Comparison of ENCODE assay signal across 16 cellular contexts in the genomic region with DNA sequence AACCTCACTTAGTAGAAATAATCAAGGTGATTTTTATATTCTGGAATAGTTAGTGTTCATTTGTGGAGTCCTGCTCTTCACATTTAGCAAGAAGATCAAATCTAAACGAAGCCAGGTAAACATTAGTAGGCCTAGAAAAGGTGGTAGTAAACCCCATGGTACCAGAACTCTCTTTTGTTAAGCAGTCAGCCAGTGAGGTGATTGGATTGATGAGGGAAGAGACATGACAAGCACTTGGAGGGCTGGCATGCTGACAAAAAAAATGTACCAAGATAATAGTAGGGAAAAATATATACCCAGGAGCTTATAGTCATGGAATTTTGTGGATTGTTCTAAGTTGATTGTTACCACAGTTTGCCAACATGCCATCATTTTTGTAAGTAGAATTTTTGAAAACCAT.
DNase-seq lines count a peak whose midpoint lies in the region; ATAC-seq and TF ChIP-seq lines count a peak whose summit lies in the region.
"Had no signal": no experiment of that assay in that cellular context is flagged by ENCODE, and none has a peak within 500 bp of the region (broad histone marks: within the 10 kb centered on the region; RNA-seq: fewer than 3 reads in every experiment).

No MANE protein-coding gene starts in this region.

- H3K4me3 Mint-ChIP-seq in progenitor cell of endocrine pancreas (ENCODE audit: low read depth), result peak overlapping the region; percentile 6
- H3K4me3 Mint-ChIP-seq: T-helper 17 cell had no signal

- no peak for ATAC-seq in GM19035 (IDR thresholded peaks at IDR 0.05; ENCODE audit: unreplicated experiment)
- ATAC-seq: left lobe of liver, T-helper 17 cell had no signal

- H3K36me3 Mint-ChIP-seq in progenitor cell of endocrine pancreas (ENCODE audit: insufficient read depth), result no peaks in the 10 kb centered on the region

- peak overlapping the region; percentile 22 for H3K27ac Mint-ChIP-seq in progenitor cell of endocrine pancreas
- H3K27ac Mint-ChIP-seq: activated T-helper 2 cell treated with anti-CD3 and anti-CD28 coated beads, Interferon-gamma antibody, Interleukin-2, Interleukin-4, amounts not matched to agents 10 μg/mL and 5 μg/mL and 100 μg/mL, durations not matched to agents 14 hours and 24 hours and 36 hours; T-helper 17 cell had no signal

- H3K9me3 Mint-ChIP-seq in progenitor cell of endocrine pancreas (ENCODE audit: low read depth), result no peaks in the 10 kb centered on the region
- H3K9me3 Mint-ChIP-seq: activated T-helper 2 cell treated with anti-CD3 and anti-CD28 coated beads, Interferon-gamma antibody, Interleukin-2, Interleukin-4, amounts not matched to agents 10 μg/mL and 5 μg/mL and 100 μg/mL, durations not matched to agents 14 hours and 24 hours and 36 hours had no signal

- DNase-seq in NCI-H1417 (lab: John Stamatoyannopoulos, UW) (peak in 2 of 3 experiments; percentile 11 to 38), NCI-H1417 treated with DMSO at 0.1 percent for 48 hours (lab: John Stamatoyannopoulos, UW) (no peak), SHP77 treated with DMSO at 0.1 percent for 48 hours (lab: John Stamatoyannopoulos, UW) (peak; percentile 41), glomerular visceral epithelial cell (ENCODE audit: extremely low spot score) (peak; percentile 58), progenitor cell of endocrine pancreas (ENCODE audit: low spot score, unreplicated experiment) (no peak), globus pallidus (ENCODE audit: low spot score) (no peak), GF-D8 (lab: John Stamatoyannopoulos, UW) (no peak)
- DNase-seq: activated CD4-positive, alpha-beta T cell treated with anti-CD3 and anti-CD28 coated beads, Interleukin-2, amount 50 U/mL, for 4 hours; head of caudate nucleus; KG1; pancreas; T-helper 17 cell; transverse colon had no signal

- TF ChIP-seq CTCF in progenitor cell of endocrine pancreas (IDR thresholded peaks at IDR 0.05; ENCODE audit: unreplicated experiment), result no peak

- no peaks in the 10 kb centered on the region for H3K27me3 Mint-ChIP-seq in progenitor cell of endocrine pancreas

- H3K4me1 Mint-ChIP-seq in progenitor cell of endocrine pancreas (ENCODE audit: low read depth), result peaks cover 33% of the 10 kb centered on the region
- H3K4me1 Mint-ChIP-seq: T-helper 17 cell had no signal

Comparison
In these comparisons a context has a peak if more than half of its experiments do, and no peak if none do; other contexts are left out.
1. DNase-seq: peak in NCI-H1417 (2 of 3), SHP77 treated with DMSO at 0.1 percent for 48 hours (single experiment) and glomerular visceral epithelial cell (single experiment); none in NCI-H1417 treated with DMSO at 0.1 percent for 48 hours (single experiment), progenitor cell of endocrine pancreas (single experiment), globus pallidus (single experiment) and GF-D8 (single experiment).